ENCODE assay signal across 8 cellular contexts in genomic region chr1:159854101-159854692, GRCh38. TPM values are rescaled to one million over a fixed set of nuclear protein-coding genes. Genes with fewer than 3 reads are reported as not detected.
A peak's percentile ranks its signal among the peaks of the same experiment; 100 is the strongest.
DNase-seq lines count a peak whose midpoint lies in the region; ATAC-seq, FAIRE-seq and TF ChIP-seq lines count a peak whose summit lies in the region.

No MANE protein-coding gene starts in this region.

- peak overlapping the region; percentile 95 to 96 for H3K27ac ChIP-seq in coronary artery

- peak overlapping the region; percentile 68 for H3K4me3 Mint-ChIP-seq in Caco-2 (ENCODE audit: unreplicated experiment)

- no peaks in the 10 kb centered on the region for H3K36me3 ChIP-seq in Caco-2 (ENCODE audit: control insufficient read depth, insufficient read depth, low read length)

- ATAC-seq in HG02759 (IDR thresholded peaks at IDR 0.05; ENCODE audit: unreplicated experiment), result peak; percentile 10
- ATAC-seq in SK-N-SH treated with all-trans-retinoic acid at 6 μM for 48 hours, result peak; percentile 90
- ATAC-seq in HG02571 (IDR thresholded peaks at IDR 0.05; ENCODE audit: unreplicated experiment), result no peak

- CTCF ChIA-PET in Caco-2 (lab: Charles Lee), result interaction anchor here (0.7 kb wide), 1 partner anchor 95 kb away, joined by 3 read pairs; no protein-coding TSS in a partner anchor

- H3K9me3 Mint-ChIP-seq in Caco-2 (ENCODE audit: unreplicated experiment), result no peaks in the 10 kb centered on the region

- no TSS peak for BruUV-seq in Caco-2 (replicated peaks; lab: Mats Ljungman, UMichigan)

- no peak for FAIRE-seq in RCC 7860 (lab: Jason Lieb, UNC)

- H3K36me3 Mint-ChIP-seq in Caco-2 (ENCODE audit: insufficient read depth, unreplicated experiment), result no peaks in the 10 kb centered on the region

- POLR2A ChIA-PET in Caco-2 (lab: Charles Lee), result no interaction called here

- no peak for TF ChIP-seq CTCF in Caco-2 (IDR thresholded peaks at IDR 0.05; ENCODE audit: insufficient read depth in 1 of 2, low read depth in 1 of 2, low read length in 1 of 2, severe bottlenecking in 1 of 2, unreplicated experiment in 1 of 2)
- TF ChIP-seq CTCF in coronary artery (IDR thresholded peaks at IDR 0.05), result no peak

- H3K27ac Mint-ChIP-seq in Caco-2 (ENCODE audit: unreplicated experiment), result no peak overlapping the region

- H3K4me3 ChIP-seq in Caco-2 (ENCODE audit: low read depth, low read length), result peak overlapping the region; percentile 49
- H3K4me3 ChIP-seq in coronary artery, result peak overlapping the region; percentile 78

- peaks cover 8% of the 10 kb centered on the region for H3K4me1 Mint-ChIP-seq in Caco-2 (ENCODE audit: low read depth, unreplicated experiment)

- DNase-seq in Caco-2 (peak in 1 of 2 experiments; percentile 42), coronary artery (ENCODE audit: low spot score) (peak; percentile 86), kidney glomerular epithelial cell (lab: John Stamatoyannopoulos, UW) (peak; percentile 19), RCC 7860 (ENCODE audit: low spot score) (no peak)
- DNase-seq in stimulated activated CD4-positive, alpha-beta T cell treated with anti-CD3 and anti-CD28 coated beads, Interleukin-15, amount 100 ng/mL, for 24 hours, result peak; percentile 59

- no peaks in the 10 kb centered on the region; the same call in 1 of the 2 replicates for H3K27me3 ChIP-seq in Caco-2 (replicated peaks; ENCODE audit: control insufficient read depth, insufficient read depth, low read length)

- peaks cover 5% of the 10 kb centered on the region for H3K27me3 Mint-ChIP-seq in Caco-2 (ENCODE audit: insufficient read depth, unreplicated experiment)

- no peaks in the 10 kb centered on the region for H3K4me1 ChIP-seq in Caco-2

- intact Hi-C loops in Caco-2 (cut with micrococcal nuclease; ENCODE audit: unreplicated experiment), result loop anchor here (1.0 to 5.0 kb wide), 2 partner anchors 8 to 53 kb away; no protein-coding TSS in a partner anchor

- H3K9me3 ChIP-seq in Caco-2, result no peaks in the 10 kb centered on the region

TF ChIP-seq in SK-N-SH treated with all-trans-retinoic acid at 6 μM for 48 hours, 23 proteins besides CTCF, POLR2A, EP300 and RAD21:
- no peak for TF ChIP-seq SNAI2 (CRISPR knock-in tag; IDR thresholded peaks at IDR 0.05)
- TF ChIP-seq ZNF565 (CRISPR knock-in tag; conservative IDR thresholded peaks at IDR 0.05; ENCODE audit: low read depth), result no peak
- TF ChIP-seq ZNF8 (CRISPR knock-in tag; IDR thresholded peaks at IDR 0.05), result no peak
- TF ChIP-seq, protein P1, sequence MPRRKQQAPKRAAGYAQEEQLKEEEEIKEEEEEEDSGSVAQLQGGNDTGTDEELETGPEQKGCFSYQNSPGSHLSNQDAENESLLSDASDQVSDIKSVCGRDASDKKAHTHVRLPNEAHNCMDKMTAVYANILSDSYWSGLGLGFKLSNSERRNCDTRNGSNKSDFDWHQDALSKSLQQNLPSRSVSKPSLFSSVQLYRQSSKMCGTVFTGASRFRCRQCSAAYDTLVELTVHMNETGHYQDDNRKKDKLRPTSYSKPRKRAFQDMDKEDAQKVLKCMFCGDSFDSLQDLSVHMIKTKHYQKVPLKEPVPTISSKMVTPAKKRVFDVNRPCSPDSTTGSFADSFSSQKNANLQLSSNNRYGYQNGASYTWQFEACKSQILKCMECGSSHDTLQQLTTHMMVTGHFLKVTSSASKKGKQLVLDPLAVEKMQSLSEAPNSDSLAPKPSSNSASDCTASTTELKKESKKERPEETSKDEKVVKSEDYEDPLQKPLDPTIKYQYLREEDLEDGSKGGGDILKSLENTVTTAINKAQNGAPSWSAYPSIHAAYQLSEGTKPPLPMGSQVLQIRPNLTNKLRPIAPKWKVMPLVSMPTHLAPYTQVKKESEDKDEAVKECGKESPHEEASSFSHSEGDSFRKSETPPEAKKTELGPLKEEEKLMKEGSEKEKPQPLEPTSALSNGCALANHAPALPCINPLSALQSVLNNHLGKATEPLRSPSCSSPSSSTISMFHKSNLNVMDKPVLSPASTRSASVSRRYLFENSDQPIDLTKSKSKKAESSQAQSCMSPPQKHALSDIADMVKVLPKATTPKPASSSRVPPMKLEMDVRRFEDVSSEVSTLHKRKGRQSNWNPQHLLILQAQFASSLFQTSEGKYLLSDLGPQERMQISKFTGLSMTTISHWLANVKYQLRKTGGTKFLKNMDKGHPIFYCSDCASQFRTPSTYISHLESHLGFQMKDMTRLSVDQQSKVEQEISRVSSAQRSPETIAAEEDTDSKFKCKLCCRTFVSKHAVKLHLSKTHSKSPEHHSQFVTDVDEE (CRISPR knock-in tag; IDR thresholded peaks at IDR 0.05), result no peak
- no peak for TF ChIP-seq PPARA (CRISPR knock-in tag; IDR thresholded peaks at IDR 0.05; ENCODE audit: borderline replicate concordance)
- no peak for TF ChIP-seq BACH2 (CRISPR knock-in tag; IDR thresholded peaks at IDR 0.05; ENCODE audit: borderline replicate concordance)
- TF ChIP-seq OSR1 (CRISPR knock-in tag; IDR thresholded peaks at IDR 0.05), result no peak

RNA-seq across cellular contexts. Expression of gene VSIG8, which starts 8.3 kb away (rescaled TPM):
- total RNA-seq in Caco-2 (2022), result not detected in 2 replicates

RNA-seq across cellular contexts. Expression of gene SLAMF8, which starts 27.5 kb away (rescaled TPM):
- not detected in 2 replicates for total RNA-seq in Caco-2 (2022)

RNA-seq across cellular contexts. Expression of gene CFAP45, which starts 45.8 kb away (rescaled TPM):
- 1.1 and 1.5 TPM in 2 replicates for total RNA-seq in Caco-2 (2022)

RNA-seq across cellular contexts. Expression of gene FCRL6, which starts 52.0 kb away (rescaled TPM):
- total RNA-seq in Caco-2 (2022), result not detected in 2 replicates
